Comparison of ENCODE assay signal across 8 cellular contexts in the genomic region with DNA sequence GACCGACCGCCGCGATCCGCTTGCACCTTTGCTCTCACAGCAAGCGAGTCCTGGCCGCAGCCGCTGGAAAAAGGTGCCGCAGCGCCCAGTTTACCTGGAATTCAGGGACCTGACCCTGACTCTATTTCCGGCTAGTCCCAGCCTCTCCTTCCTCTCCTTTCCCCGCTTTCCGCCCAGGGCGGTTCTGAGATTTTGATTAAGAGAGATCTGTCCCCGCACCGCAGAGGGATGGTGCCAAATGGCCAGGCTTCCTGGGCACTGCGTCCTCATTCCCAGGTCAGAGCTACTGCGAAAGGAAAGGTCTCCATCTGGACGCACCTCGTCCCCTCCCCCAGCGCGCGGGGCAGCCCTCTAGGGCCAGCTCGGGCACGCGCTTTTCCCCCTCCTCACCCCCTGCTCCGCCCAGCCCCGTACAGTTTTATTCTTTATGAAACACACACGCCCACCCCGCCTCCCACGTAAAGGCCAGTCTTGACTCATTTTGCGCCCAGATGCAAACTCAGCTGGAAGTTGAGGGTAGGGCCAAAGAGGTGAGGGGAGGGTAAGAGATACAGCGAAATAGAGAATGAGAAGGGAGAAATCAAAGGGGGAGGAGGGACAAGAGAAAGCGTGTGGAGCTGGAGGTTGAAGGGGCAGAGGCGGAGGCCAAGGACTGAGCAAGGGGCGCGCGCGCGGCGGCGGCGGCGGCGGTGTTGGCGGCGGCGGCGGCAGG.
DNase-seq lines count a peak whose midpoint lies in the region; ATAC-seq and TF ChIP-seq lines count a peak whose summit lies in the region.

No MANE protein-coding gene starts in this region.

- ATAC-seq in HG02938 (IDR thresholded peaks at IDR 0.05; ENCODE audit: unreplicated experiment): no peak

- DNase-seq in DMS153 (lab: John Stamatoyannopoulos, UW) (peak; percentile 23), LHCN-M2 (ENCODE audit: low read depth) (peak; percentile 9), ecto neural progenitor cell (ENCODE audit: low spot score) (peak; percentile 56), neural crest cell (ENCODE audit: low read depth, low spot score) (peak; percentile 2), Kasumi-1 (lab: John Stamatoyannopoulos, UW) (no peak), GDM1 (lab: John Stamatoyannopoulos, UW) (no peak)
- no peak for DNase-seq in effector memory CD4-positive, alpha-beta T cell

- no peak overlapping the region for H3K4me3 ChIP-seq in effector memory CD4-positive, alpha-beta T cell (ENCODE audit: insufficient read depth, low read depth, low read length, poor library complexity, severe bottlenecking)

- no peaks in the 10 kb centered on the region for H3K36me3 ChIP-seq in effector memory CD4-positive, alpha-beta T cell (ENCODE audit: control insufficient read depth, insufficient read depth, low read length)

- peak overlapping the region; percentile 83 for H3K4me3 Mint-ChIP-seq in neural crest cell

- H3K27me3 Mint-ChIP-seq in neural crest cell (ENCODE audit: low read depth): peaks cover 99% of the 10 kb centered on the region

- no peak overlapping the region for H3K27ac ChIP-seq in effector memory CD4-positive, alpha-beta T cell (ENCODE audit: insufficient read depth, low read length, poor library complexity, severe bottlenecking)

- peaks cover 21% of the 10 kb centered on the region for H3K27me3 ChIP-seq in effector memory CD4-positive, alpha-beta T cell (replicated peaks; ENCODE audit: control insufficient read depth, insufficient read depth, low read length, poor library complexity, severe bottlenecking)

- no peaks in the 10 kb centered on the region for H3K4me1 ChIP-seq in effector memory CD4-positive, alpha-beta T cell (ENCODE audit: control insufficient read depth, insufficient read depth, low read length, poor library complexity, severe bottlenecking)

- H3K27ac Mint-ChIP-seq in neural crest cell (ENCODE audit: unreplicated experiment): no peak overlapping the region

- H3K36me3 Mint-ChIP-seq in neural crest cell (ENCODE audit: low read depth): no peaks in the 10 kb centered on the region

- H3K4me1 Mint-ChIP-seq in neural crest cell: peaks cover 49% of the 10 kb centered on the region

- no peak for TF ChIP-seq CTCF in neural crest cell (conservative IDR thresholded peaks at IDR 0.05)

- H3K9me3 Mint-ChIP-seq in neural crest cell: no peaks in the 10 kb centered on the region

- H3K9me3 ChIP-seq in effector memory CD4-positive, alpha-beta T cell (ENCODE audit: control insufficient read depth, low read length): no peaks in the 10 kb centered on the region

Comparison
In these comparisons a context has a peak if more than half of its experiments do, and no peak if none do; other contexts are left out.
1. DNase-seq: peak in DMS153 (single experiment), LHCN-M2 (single experiment), ecto neural progenitor cell (single experiment) and neural crest cell (single experiment); none in effector memory CD4-positive, alpha-beta T cell (0 of 3), Kasumi-1 (0 of 2) and GDM1 (single experiment).